ENCODE assay signal across 1 cellular context in genomic region chr6:30885481-30885998, GRCh38.
TF ChIP-seq lines count a peak whose summit lies in the region.

No MANE protein-coding gene starts in this region.

TF ChIP-seq in WTC11, 78 proteins besides CTCF, POLR2A, EP300 and RAD21 (continued from another document):
- no peak for TF ChIP-seq HMGXB4 (CRISPR knock-in tag; IDR thresholded peaks at IDR 0.05)
